21 cellular contexts compared by ENCODE assay signal in genomic region chr6:126553856-126554255, GRCh38.
DNase-seq lines count a peak whose midpoint lies in the region; FAIRE-seq and TF ChIP-seq lines count a peak whose summit lies in the region.
"Had no signal": no experiment of that assay in that cellular context is flagged by ENCODE, and none has a peak within 500 bp of the region (broad histone marks: within the 10 kb centered on the region; RNA-seq: fewer than 3 reads in every experiment).

No MANE protein-coding gene starts in this region.

- POLR2A ChIA-PET in activated CD4-positive, alpha-beta memory T cell treated with anti-CD3 and anti-CD28 coated beads, Interleukin-2, amount 10 ng/mL, durations not matched to agents 7 days and 5 days (lab: Charles Lee): no interaction called here

- no peaks in the 10 kb centered on the region for H3K9me3 Mint-ChIP-seq in activated CD4-positive, alpha-beta memory T cell treated with anti-CD3 and anti-CD28 coated beads, Interleukin-2, amount 10 ng/mL, durations not matched to agents 7 days and 5 days
- H3K9me3 Mint-ChIP-seq: CD4-positive, alpha-beta T cell had no signal

- CTCF ChIA-PET in activated CD4-positive, alpha-beta memory T cell treated with anti-CD3 and anti-CD28 coated beads, Interleukin-2, amount 10 ng/mL, durations not matched to agents 7 days and 5 days (lab: Charles Lee): no interaction called here

- no peak overlapping the region for H3K4me3 Mint-ChIP-seq in activated CD4-positive, alpha-beta memory T cell treated with anti-CD3 and anti-CD28 coated beads, Interleukin-2, amount 10 ng/mL, durations not matched to agents 7 days and 5 days
- H3K4me3 Mint-ChIP-seq: CD4-positive, alpha-beta T cell; HFFc6 had no signal

- H3K4me3 ChIP-seq in fibroblast of mammary gland (ENCODE audit: control insufficient read depth, low read depth, low read length) (no peak overlapping the region), tibial artery (no peak overlapping the region)
- H3K4me3 ChIP-seq: GM12878 had no signal

- intact Hi-C loops in tibial artery (cut with DNase I; ENCODE audit: low total_unique reads): no loop called here

- no peaks in the 10 kb centered on the region for H3K4me1 Mint-ChIP-seq in activated CD4-positive, alpha-beta memory T cell treated with anti-CD3 and anti-CD28 coated beads, Interleukin-2, amount 10 ng/mL, durations not matched to agents 7 days and 5 days

- no peaks in the 10 kb centered on the region for H3K4me1 ChIP-seq in tibial artery
- H3K4me1 ChIP-seq: Caco-2 had no signal

- H3K27ac Mint-ChIP-seq in activated CD4-positive, alpha-beta memory T cell treated with anti-CD3 and anti-CD28 coated beads, Interleukin-2, amount 10 ng/mL, durations not matched to agents 7 days and 5 days: no peak overlapping the region
- H3K27ac Mint-ChIP-seq: CD4-positive, alpha-beta T cell; HFFc6 had no signal

- TF ChIP-seq CTCF in fibroblast of mammary gland (conservative IDR thresholded peaks at IDR 0.05; ENCODE audit: control insufficient read depth, insufficient read depth, low read depth, low read length) (no peak), tibial artery (IDR thresholded peaks at IDR 0.05) (no peak)

- H3K27me3 Mint-ChIP-seq in activated CD4-positive, alpha-beta memory T cell treated with anti-CD3 and anti-CD28 coated beads, Interleukin-2, amount 10 ng/mL, durations not matched to agents 7 days and 5 days: no peaks in the 10 kb centered on the region
- H3K27me3 Mint-ChIP-seq: CD4-positive, alpha-beta T cell had no signal

- peak; percentile 21 for FAIRE-seq in A204.1 (lab: Jason Lieb, UNC)
- peak; percentile 28 for FAIRE-seq in TTC549 (lab: Jason Lieb, UNC)
- no peak for FAIRE-seq in HTR-8/SVneo (lab: Jason Lieb, UNC)
- FAIRE-seq: D721Med, G401.6, GM12878, GM18507 had no signal

- no peaks in the 10 kb centered on the region for H3K27me3 ChIP-seq in tibial artery

- DNase-seq in GM03348 (ENCODE audit: low spot score) (peak; percentile 38), fibroblast of mammary gland (ENCODE audit: low read depth) (peak; percentile 47), activated gamma-delta T cell (lab: John Stamatoyannopoulos, UW) (no peak), HTR-8/SVneo (ENCODE audit: insufficient read length, low spot score) (no peak), tibial artery (no peak)
- DNase-seq in activated CD4-positive, alpha-beta memory T cell treated with anti-CD3 and anti-CD28 coated beads, Interleukin-2, amount 10 ng/mL, durations not matched to agents 7 days and 5 days: no peak
- DNase-seq: AML-193; Caco-2; CD4-positive, alpha-beta T cell; GOT3; H7; HFFc6; KG1 had no signal

- H3K36me3 Mint-ChIP-seq in activated CD4-positive, alpha-beta memory T cell treated with anti-CD3 and anti-CD28 coated beads, Interleukin-2, amount 10 ng/mL, durations not matched to agents 7 days and 5 days (ENCODE audit: low read depth): no peaks in the 10 kb centered on the region

- no peak overlapping the region for H3K27ac ChIP-seq in tibial artery
- H3K27ac ChIP-seq: 22Rv1, C4-2B had no signal

- no peaks in the 10 kb centered on the region for H3K9me3 ChIP-seq in tibial artery
- H3K9me3 ChIP-seq: Caco-2 had no signal

- no peaks in the 10 kb centered on the region for H3K36me3 ChIP-seq in tibial artery

Comparison
In these comparisons a context has a peak if more than half of its experiments do, and no peak if none do; other contexts are left out.
1. DNase-seq: peak in GM03348 (single experiment) and fibroblast of mammary gland (single experiment); none in activated CD4-positive, alpha-beta memory T cell treated with anti-CD3 and anti-CD28 coated beads, Interleukin-2, amount 10 ng/mL, durations not matched to agents 7 days and 5 days (single experiment), activated gamma-delta T cell (single experiment), HTR-8/SVneo (single experiment) and tibial artery (0 of 2).